In the genomic region with DNA sequence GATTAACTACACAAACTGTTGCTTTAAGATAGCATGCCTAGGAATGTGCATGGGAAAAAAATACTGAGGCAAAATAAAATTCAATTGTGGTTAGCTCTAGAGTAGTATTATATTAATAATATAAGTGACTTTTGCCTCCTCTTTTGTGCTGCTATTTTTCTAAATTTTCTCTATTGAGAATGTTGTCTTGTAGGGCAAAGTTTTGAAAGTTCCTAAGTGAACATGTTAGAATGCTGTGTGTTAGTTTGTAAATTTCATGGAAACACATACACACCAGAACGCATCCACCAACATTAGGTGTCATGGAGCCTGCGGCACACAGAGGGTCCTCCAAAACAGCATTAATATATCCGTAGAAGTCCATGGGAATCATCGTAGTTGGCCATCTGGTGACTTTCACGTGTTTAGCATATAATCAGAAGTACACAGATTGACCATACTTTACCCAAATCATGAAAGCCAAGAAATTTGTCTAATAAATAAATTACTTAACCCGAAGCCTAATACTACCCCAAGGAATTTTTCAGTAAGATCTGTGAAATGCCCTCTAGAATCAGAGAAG, we compare ENCODE assay signal across 8 cellular contexts. TPM values are rescaled to one million over a fixed set of nuclear protein-coding genes. Genes with fewer than 3 reads are reported as not detected.
DNase-seq lines count a peak whose midpoint lies in the region; ATAC-seq, FAIRE-seq and TF ChIP-seq lines count a peak whose summit lies in the region.

No MANE protein-coding gene starts in this region.

- intact Hi-C loops in stomach (cut with DNase I; ENCODE audit: low total_unique reads), result no loop called here

- H3K4me1 ChIP-seq in keratinocyte (ENCODE audit: control insufficient read depth, extremely low read depth, insufficient read depth, low read length) (peaks cover 82% of the 10 kb centered on the region), stomach (peaks cover 31 to 92% (median 51%) of the 10 kb centered on the region in 4 donors)

- H3K4me3 ChIP-seq in keratinocyte (ENCODE audit: control insufficient read depth in 2 of 3, extremely low read depth in 1 of 3, insufficient read depth in 2 of 3, low read depth in 1 of 3, low read length in 3 of 3), result peak overlapping the region in 1 of 3 experiments; percentile 54
- H3K4me3 ChIP-seq in stomach, result no peak overlapping the region

- no peak for FAIRE-seq in keratinocyte (lab: Jason Lieb, UNC)

- H3K4me2 ChIP-seq in keratinocyte (ENCODE audit: control insufficient read depth, extremely low read depth, insufficient read depth, low read depth, low read length), result peak overlapping the region; percentile 83

- peak overlapping the region; percentile 96 for H3K27ac ChIP-seq in keratinocyte (ENCODE audit: control insufficient read depth, insufficient read depth, low read length)
- peak overlapping the region; percentile 48 to 86 (median 76) for H3K27ac ChIP-seq in stomach

- H3K9me3 ChIP-seq in T-helper 17 cell (ENCODE audit: control insufficient read depth, low read length, poor library complexity, severe bottlenecking) (no peaks in the 10 kb centered on the region), keratinocyte (ENCODE audit: control insufficient read depth, low read depth, low read length) (no peaks in the 10 kb centered on the region), stomach (no peaks in the 10 kb centered on the region)

- H2AFZ ChIP-seq in keratinocyte (ENCODE audit: control insufficient read depth, low read length), result no peak overlapping the region

- H3K9me3 Mint-ChIP-seq in T-helper 2 cell treated with Interferon-gamma antibody and Interleukin-4, amounts not matched to agents 5 μg/mL and 100 μg/mL, for 36 hours, result no peaks in the 10 kb centered on the region

- 42 to 65% (median 51%) methylated on average over 6 of the region's 6 CpGs for WGBS in stomach, 5 donors

- H3K36me3 ChIP-seq in keratinocyte (ENCODE audit: control insufficient read depth in 2 of 2, extremely low read depth in 1 of 2, insufficient read depth in 2 of 2, low read length in 2 of 2), result peaks cover 3 to 5% of the 10 kb centered on the region in 2 experiments
- H3K36me3 ChIP-seq in stomach, result no peaks in the 10 kb centered on the region

- H3K9ac ChIP-seq in keratinocyte (ENCODE audit: control insufficient read depth, extremely low read depth, insufficient read depth, low read length), result no peak overlapping the region

- peaks cover 68% of the 10 kb centered on the region for H3K4me1 Mint-ChIP-seq in T-helper 2 cell treated with Interferon-gamma antibody and Interleukin-4, amounts not matched to agents 5 μg/mL and 100 μg/mL, for 36 hours (ENCODE audit: low read depth)
- peaks cover 43% of the 10 kb centered on the region for H3K4me1 Mint-ChIP-seq in T-helper 17 cell

- peaks cover 65% of the 10 kb centered on the region for H3K79me2 ChIP-seq in keratinocyte (ENCODE audit: control insufficient read depth, insufficient read depth, low read length)

- peak overlapping the region; percentile 71 for H3K4me3 Mint-ChIP-seq in T-helper 2 cell treated with Interferon-gamma antibody and Interleukin-4, amounts not matched to agents 5 μg/mL and 100 μg/mL, for 36 hours
- H3K4me3 Mint-ChIP-seq in T-helper 17 cell, result peak overlapping the region; percentile 82

- ATAC-seq in T-helper 17 cell, result no peak

- TF ChIP-seq POLR2A in stomach (IDR thresholded peaks at IDR 0.05), result no peak

- peaks cover 4% of the 10 kb centered on the region for H3K36me3 Mint-ChIP-seq in T-helper 2 cell treated with Interferon-gamma antibody and Interleukin-4, amounts not matched to agents 5 μg/mL and 100 μg/mL, for 36 hours (ENCODE audit: low read depth)
- no peaks in the 10 kb centered on the region for H3K36me3 Mint-ChIP-seq in T-helper 17 cell (ENCODE audit: low read depth)

- peak overlapping the region; percentile 87 for H3K27ac Mint-ChIP-seq in T-helper 2 cell treated with Interferon-gamma antibody and Interleukin-4, amounts not matched to agents 5 μg/mL and 100 μg/mL, for 36 hours
- peak overlapping the region; percentile 93 for H3K27ac Mint-ChIP-seq in T-helper 17 cell

- H3K27me3 Mint-ChIP-seq in T-helper 2 cell treated with Interferon-gamma antibody and Interleukin-4, amounts not matched to agents 5 μg/mL and 100 μg/mL, for 36 hours (ENCODE audit: low read depth), result no peaks in the 10 kb centered on the region
- H3K27me3 Mint-ChIP-seq in T-helper 17 cell, result no peaks in the 10 kb centered on the region

- dilution Hi-C loops in keratinocyte (cut with MboI; ENCODE audit: extremely low pct_ligation_motif_present, low sequenced_read_pairs), result no loop called here

- TF ChIP-seq EP300 in stomach (IDR thresholded peaks at IDR 0.05), result no peak

- no peak for DNase-seq in T-helper 2 cell treated with Interferon-gamma antibody and Interleukin-4, amounts not matched to agents 5 μg/mL and 100 μg/mL, for 36 hours (ENCODE audit: low spot score)
- DNase-seq in T-helper 2 cell, result no peak
- DNase-seq in T-helper 17 cell, result no peak
- no peak for DNase-seq in keratinocyte (ENCODE audit: low read depth, low spot score)
- no peak for DNase-seq in stomach
- DNase-seq in GM10266 (ENCODE audit: extremely low spot score), result no peak
- no peak for DNase-seq in germinal center (ENCODE audit: low spot score)
- no peak for DNase-seq in cortex of kidney (lab: John Stamatoyannopoulos, UW)

- TF ChIP-seq CTCF in keratinocyte (optimal IDR thresholded peaks at IDR 0.05 in 1 of 3, IDR thresholded peaks at IDR 0.05 in 1 of 3, conservative IDR thresholded peaks at IDR 0.05 in 1 of 3; ENCODE audit: extremely low read depth in 1 of 3, insufficient read depth in 2 of 3, low read length in 3 of 3) (no peak), stomach (IDR thresholded peaks at IDR 0.05) (no peak), GM10266 (IDR thresholded peaks at IDR 0.05; ENCODE audit: control insufficient read depth, insufficient read depth, low read depth, missing control alignments) (no peak)

- no peaks in the 10 kb centered on the region for H3K9me1 ChIP-seq in keratinocyte (ENCODE audit: control insufficient read depth, extremely low read depth, insufficient read depth, low read length)

- H3K27me3 ChIP-seq in keratinocyte (ENCODE audit: control insufficient read depth, extremely low read depth, insufficient read depth, low read length), result no peaks in the 10 kb centered on the region
- H3K27me3 ChIP-seq in stomach, result no peaks in the 10 kb centered on the region

- H4K20me1 ChIP-seq in keratinocyte (ENCODE audit: control insufficient read depth, extremely low read depth, insufficient read depth, low read length), result no peaks in the 10 kb centered on the region

RNA-seq across cellular contexts. Expression of gene ARHGAP18, which starts 25.6 kb away (rescaled TPM):
- 10 to 100 TPM in 1 of 2 donors, 1 to 10 TPM in 1; 3.7 to 26.7 TPM for total RNA-seq in T-helper 17 cell
- 7.1 to 22.0 TPM (median 17.7 TPM) in 3 replicates for polyA plus RNA-seq in keratinocyte
- polyA plus RNA-seq in keratinocyte (2011; ENCODE audit: low read depth), result 2.6 TPM
- polyA plus RNA-seq in keratinocyte (2011; cell fraction: cytosol; rRNA removed), result 8.0 and 12.3 TPM in 2 replicates
- polyA plus RNA-seq in keratinocyte (2011; cell fraction: nucleus; rRNA removed), result 6.6 and 7.7 TPM in 2 replicates
- 2.5 and 24.4 TPM in 2 replicates for polyA plus RNA-seq in keratinocyte (2012; ENCODE audit: low replicate concordance)
- 6.2 to 21.2 TPM (median 11.5 TPM) in 3 replicates for polyA minus RNA-seq in keratinocyte
- polyA minus RNA-seq in keratinocyte (2011; cell fraction: cytosol; rRNA and poly(A)+ RNA removed), result 11.3 TPM
- 10.1 and 18.2 TPM in 2 replicates for polyA minus RNA-seq in keratinocyte (2011; cell fraction: nucleus; rRNA and poly(A)+ RNA removed)
- 100 to 1,000 TPM in 1 of 5 donors, 10 to 100 TPM in 4; 20.0 to 104 (median 34.4) TPM for total RNA-seq in stomach
- polyA plus RNA-seq in stomach, result 10 to 100 TPM in 2 of 3 donors, 1 to 10 TPM in 1; 6.0 to 26.0 (median 20.5) TPM
